ENCODE assay signal across 34 cellular contexts in genomic region chr17:8522577-8522976, GRCh38.
"Had no signal": no experiment of that assay in that cellular context is flagged by ENCODE, and none has a peak within 500 bp of the region (broad histone marks: within the 10 kb centered on the region; RNA-seq: fewer than 3 reads in every experiment).

No MANE protein-coding gene starts in this region.

- H3K4me3 ChIP-seq: adrenal gland, cardiac muscle cell, PC-9 had no signal

- ATAC-seq: activated naive CD4-positive, alpha-beta T cell treated with anti-CD3 and anti-CD28 coated beads, Interleukin-2, amount 50 U/mL, for 72 hours; activated T-cell treated with anti-CD3 and anti-CD28 coated beads, Interleukin-2, amount 50 U/mL, for 4 hours; Right ventricle myocardium inferior; SK-N-SH treated with all-trans-retinoic acid at 6 μM for 48 hours; T-cell had no signal

- H2AFZ ChIP-seq: PC-9 had no signal

- H3K9me3 ChIP-seq: adrenal gland had no signal

- H3K4me1 ChIP-seq: adrenal gland had no signal

- H3K27me3 ChIP-seq: adrenal gland, brain microvascular endothelial cell, cardiac muscle cell had no signal

- H3K9ac ChIP-seq: KMS-11 had no signal

- H3K4me2 ChIP-seq: KMS-11, PC-9 had no signal

- H3K27ac ChIP-seq: adrenal gland, brain microvascular endothelial cell, cardiac muscle cell, KMS-11, PC-9, RWPE1, VCaP had no signal

- DNase-seq: activated B cell treated with CpG ODN at 0.5 μM for 24 hours; activated CD4-positive, alpha-beta memory T cell treated with anti-CD3 and anti-CD28 coated beads for 36 hours; activated CD4-positive, alpha-beta T cell treated with anti-CD3 and anti-CD28 coated beads for 4 hours; activated CD4-positive, alpha-beta T cell treated with anti-CD3 and anti-CD28 coated beads, Interleukin-2, amount 50 U/mL, for 1 hour; activated CD4-positive, CD25-positive, alpha-beta regulatory T cell treated with anti-CD3 and anti-CD28 coated beads, Interleukin-2, amount 50 U/mL, for 72 hours; activated CD8-positive, alpha-beta memory T cell treated with anti-CD3 and anti-CD28 coated beads, Interleukin-2, amount 50 U/mL, for 4 hours; activated gamma-delta T cell treated with Interleukin-2 at 50 U/mL for 16 hours; activated naive CD4-positive, alpha-beta T cell treated with anti-CD3 and anti-CD28 coated beads for 36 hours; activated T-cell treated with anti-CD3 and anti-CD28 coated beads for 4 hours; activated T-cell treated with anti-CD3 and anti-CD28 coated beads, Interleukin-2, amount 50 U/mL, for 4 hours; adrenal gland; brain microvascular endothelial cell; NCI-H1092 treated with DMSO at 0.1 percent for 48 hours; NCI-H1417; NCI-H146; NCI-H187; NCI-H2029 treated with DMSO at 0.1 percent for 48 hours; NCI-H2107; NCI-H2171; NCI-H510A; NCI-H526; NCI-H748 treated with DMSO at 0.1 percent for 48 hours; PC-9; SIG-M5; T-cell; T-helper 2 cell; T-helper 9 cell had no signal
